ENCODE assay signal across 1 cellular context in genomic region chr14:104977008-104977680, GRCh38.
TF ChIP-seq lines count a peak whose summit lies in the region.

No MANE protein-coding gene starts in this region.

TF ChIP-seq in WTC11, 78 proteins besides CTCF, POLR2A, EP300 and RAD21 (continued from another document):
- TF ChIP-seq MLX (CRISPR knock-in tag; IDR thresholded peaks at IDR 0.05) (no peak), TEAD1 (CRISPR knock-in tag; IDR thresholded peaks at IDR 0.05) (no peak), GTF2I (CRISPR knock-in tag; conservative IDR thresholded peaks at IDR 0.05) (no peak), ATF6 (CRISPR knock-in tag; IDR thresholded peaks at IDR 0.05) (no peak), ZNF232 (CRISPR knock-in tag; IDR thresholded peaks at IDR 0.05) (no peak)
